In genomic region chr6:166165558-166166313, GRCh38 we compare ENCODE assay signal across 17 cellular contexts. TPM values are rescaled to one million over a fixed set of nuclear protein-coding genes. Genes with fewer than 3 reads are reported as not detected.
DNase-seq lines count a peak whose midpoint lies in the region; ATAC-seq and TF ChIP-seq lines count a peak whose summit lies in the region.
"Had no signal": no experiment of that assay in that cellular context is flagged by ENCODE, and none has a peak within 500 bp of the region (broad histone marks: within the 10 kb centered on the region; RNA-seq: fewer than 3 reads in every experiment).

No MANE protein-coding gene starts in this region.

- H3K4me3 ChIP-seq in GM23338 = peak overlapping the region; percentile 80
- peak overlapping the region; percentile 67 for H3K4me3 ChIP-seq in iPS-18a (ENCODE audit: low read length)
- no peak overlapping the region for H3K4me3 ChIP-seq in smooth muscle cell
- no peak overlapping the region for H3K4me3 ChIP-seq in heart right ventricle
- H3K4me3 ChIP-seq: SK-N-MC had no signal

- 15% methylated on average over 23 of the region's 23 CpGs for WGBS in smooth muscle cell (ENCODE audit: low lambda C conversion rate)
- WGBS in heart right ventricle, 2 donors = 4 to 6% methylated on average over 23 of the region's 23 CpGs

- peaks cover 11% of the 10 kb centered on the region for H4K20me1 ChIP-seq in GM23338 (replicated peaks; ENCODE audit: insufficient read depth)
- H4K20me1 ChIP-seq in smooth muscle cell (ENCODE audit: low read depth) = no peaks in the 10 kb centered on the region

- H3K9me3 ChIP-seq in iPS-18a (ENCODE audit: control insufficient read depth, low read depth, low read length) (no peaks in the 10 kb centered on the region), smooth muscle cell (replicated peaks; ENCODE audit: low read depth) (no peaks in the 10 kb centered on the region), heart right ventricle (no peaks in the 10 kb centered on the region)

- peak; percentile 31 for DNase-seq in GM23338 (ENCODE audit: low spot score)
- no peak for DNase-seq in activated B cell treated with CpG ODN at 0.5 μM for 24 hours
- DNase-seq in smooth muscle cell (lab: John Stamatoyannopoulos, UW; ENCODE audit: unreplicated experiment) = no peak
- DNase-seq in NCI-H2196 (lab: John Stamatoyannopoulos, UW; ENCODE audit: unreplicated experiment) = no peak
- no peak for DNase-seq in heart right ventricle
- DNase-seq: CD4-positive, alpha-beta T cell; DMS79; MM.1S; NCI-H1105 treated with DMSO at 0.1 percent for 48 hours; NCI-H187; NCI-H446 treated with DMSO at 0.1 percent for 48 hours; NCI-H748 treated with DMSO at 0.1 percent for 48 hours had no signal

- H3K4me1 Mint-ChIP-seq in GM23338 = peaks cover 32% of the 10 kb centered on the region
- H3K4me1 Mint-ChIP-seq in activated B cell treated with CpG ODN at 0.5 μM for 24 hours = peaks cover 28% of the 10 kb centered on the region

- ATAC-seq in GM23338 = no peak
- no peak for ATAC-seq in activated B cell treated with CpG ODN at 0.5 μM for 24 hours (ENCODE audit: low read depth)
- no peak for ATAC-seq in heart right ventricle
- no peak for ATAC-seq in HG03521 (IDR thresholded peaks at IDR 0.05; ENCODE audit: unreplicated experiment)
- ATAC-seq: Panc1, Right ventricle myocardium inferior had no signal

- no peak for TF ChIP-seq CTCF in GM23338 (conservative IDR thresholded peaks at IDR 0.05; ENCODE audit: low read depth in 2 of 2)
- TF ChIP-seq CTCF in activated B cell treated with CpG ODN at 0.5 μM for 24 hours (IDR thresholded peaks at IDR 0.05) = no peak
- no peak for TF ChIP-seq CTCF in smooth muscle cell (IDR thresholded peaks at IDR 0.05; ENCODE audit: borderline replicate concordance, insufficient read depth, poor library complexity, severe bottlenecking)
- no peak for TF ChIP-seq CTCF in heart right ventricle (IDR thresholded peaks at IDR 0.05)

- POLR2A ChIA-PET in activated B cell treated with CpG ODN at 0.5 μM for 24 hours (lab: Charles Lee) = no interaction called here

- H3K4me1 ChIP-seq in GM23338 (ENCODE audit: insufficient read depth) (peaks cover 29% of the 10 kb centered on the region), iPS-18a (ENCODE audit: control insufficient read depth, low read depth, low read length) (peaks cover 20% of the 10 kb centered on the region), smooth muscle cell (ENCODE audit: low read depth) (peaks cover 20% of the 10 kb centered on the region), heart right ventricle (peaks cover 6 to 36% (median 28%) of the 10 kb centered on the region in 9 donors)

- CTCF ChIA-PET in activated B cell treated with CpG ODN at 0.5 μM for 24 hours (lab: Charles Lee) = no interaction called here

- H3K9me2 ChIP-seq in GM23338 (ENCODE audit: insufficient read depth) = no peaks in the 10 kb centered on the region

- H3K9me3 Mint-ChIP-seq in GM23338 (no peaks in the 10 kb centered on the region), activated B cell treated with CpG ODN at 0.5 μM for 24 hours (no peaks in the 10 kb centered on the region)
- H3K9me3 Mint-ChIP-seq: CD4-positive, alpha-beta T cell had no signal

- H3K27ac Mint-ChIP-seq in GM23338 (no peak overlapping the region), activated B cell treated with CpG ODN at 0.5 μM for 24 hours (no peak overlapping the region)
- H3K27ac Mint-ChIP-seq: CD4-positive, alpha-beta T cell had no signal

- H3F3A ChIP-seq in GM23338 (replicated peaks; ENCODE audit: low read depth) (peaks cover 11% of the 10 kb centered on the region; the same call in 1 of the 2 replicates), smooth muscle cell (ENCODE audit: low read depth) (no peaks in the 10 kb centered on the region)

- no peak overlapping the region for H3K27ac ChIP-seq in GM23338 (ENCODE audit: low read depth)
- H3K27ac ChIP-seq in iPS-18a (ENCODE audit: low read length) = no peak overlapping the region
- no peak overlapping the region for H3K27ac ChIP-seq in smooth muscle cell (ENCODE audit: low read depth)
- no peak overlapping the region for H3K27ac ChIP-seq in heart right ventricle
- H3K27ac ChIP-seq: SK-N-MC had no signal

- H3K4me3 Mint-ChIP-seq in GM23338 (peak overlapping the region; percentile 67), activated B cell treated with CpG ODN at 0.5 μM for 24 hours (peak overlapping the region; percentile 12)
- H3K4me3 Mint-ChIP-seq: CD4-positive, alpha-beta T cell had no signal

- H3K9ac ChIP-seq in iPS-18a (ENCODE audit: low read length) = no peak overlapping the region
- H3K9ac ChIP-seq in smooth muscle cell (ENCODE audit: low read depth) = no peak overlapping the region

- H3K27me3 Mint-ChIP-seq in GM23338 (ENCODE audit: insufficient read depth, low read depth, poor library complexity) (peaks cover 60% of the 10 kb centered on the region), activated B cell treated with CpG ODN at 0.5 μM for 24 hours (peaks cover 59% of the 10 kb centered on the region)

- H3K27me3 ChIP-seq in GM23338 (ENCODE audit: insufficient read depth) (peaks cover 97% of the 10 kb centered on the region), iPS-18a (ENCODE audit: control insufficient read depth, insufficient read depth, low read length) (peaks cover 89% of the 10 kb centered on the region), smooth muscle cell (ENCODE audit: low read depth) (peaks cover 88% of the 10 kb centered on the region), heart right ventricle (peaks cover 29 to 98% (median 92%) of the 10 kb centered on the region in 7 donors)

- intact Hi-C loops in activated B cell treated with CpG ODN at 0.5 μM for 24 hours (cut with micrococcal nuclease) = loop anchor here (5.0 to 10.0 kb wide), 2 partner anchors 37 to 89 kb away; no protein-coding TSS in a partner anchor
- intact Hi-C loops in heart right ventricle (cut with DNase I) = loop anchor here in 1 of 10 donors (10.0 kb wide), 1 partner anchor 239 kb away; no protein-coding TSS in a partner anchor

- H3K4me2 ChIP-seq in GM23338 = peak overlapping the region; percentile 95
- peak overlapping the region; percentile 61 for H3K4me2 ChIP-seq in smooth muscle cell

- H2AFZ ChIP-seq in GM23338 (no peak overlapping the region), smooth muscle cell (ENCODE audit: low read depth) (no peak overlapping the region)

- H3K79me2 ChIP-seq in GM23338 (replicated peaks; ENCODE audit: insufficient read depth) = no peaks in the 10 kb centered on the region
- H3K79me2 ChIP-seq in smooth muscle cell (ENCODE audit: low read depth) = no peaks in the 10 kb centered on the region

- no peaks in the 10 kb centered on the region for H3K36me3 Mint-ChIP-seq in GM23338 (ENCODE audit: low read depth)
- no peaks in the 10 kb centered on the region for H3K36me3 Mint-ChIP-seq in activated B cell treated with CpG ODN at 0.5 μM for 24 hours (ENCODE audit: low read depth)

- H3K36me3 ChIP-seq in GM23338 (ENCODE audit: insufficient read depth) (no peaks in the 10 kb centered on the region), iPS-18a (ENCODE audit: control insufficient read depth, low read depth, low read length) (no peaks in the 10 kb centered on the region), smooth muscle cell (ENCODE audit: low read depth) (no peaks in the 10 kb centered on the region), heart right ventricle (no peaks in the 10 kb centered on the region)

TF ChIP-seq in GM23338, 12 proteins besides CTCF, POLR2A, EP300 and RAD21 (continues in another document):
- no peak for TF ChIP-seq ZNF114 (CRISPR knock-in tag; IDR thresholded peaks at IDR 0.05)
- no peak for TF ChIP-seq POLR2AphosphoS5 (IDR thresholded peaks at IDR 0.05; ENCODE audit: low read depth)
- no peak for TF ChIP-seq JUNB (IDR thresholded peaks at IDR 0.05; ENCODE audit: unreplicated experiment)
- peak; percentile 97 for TF ChIP-seq EZH2 (IDR thresholded peaks at IDR 0.05; ENCODE audit: low read depth, unreplicated experiment)
- no peak for TF ChIP-seq STAT1 (IDR thresholded peaks at IDR 0.05; ENCODE audit: unreplicated experiment)

RNA-seq across cellular contexts. Expression of gene TBXT, which starts 1.9 kb away (rescaled TPM):
- 0.39 TPM in 1 of 2 replicates, not detected in the other for total RNA-seq in GM23338 (2014; rRNA removed; shearing (Covaris generic))
- polyA plus RNA-seq in GM23338 (2016; fragmentation: Nextera tagmentation; extraction: Ambion mirVana) (0.23 and 0.42 TPM in 2 replicates), smooth muscle cell (not detected in 2 replicates), heart right ventricle (not detected)
- total RNA-seq in activated B cell treated with CpG ODN at 0.5 μM for 24 hours (0.10 and 0.24 TPM in 2 replicates), smooth muscle cell (not detected in 2 replicates), heart right ventricle (not detected)
- total RNA-seq: CD4-positive, alpha-beta T cell; Right ventricle myocardium inferior had no signal

Comparison
In these comparisons a context has a peak if more than half of its experiments do, and no peak if none do; other contexts are left out.
1. H3K4me3 ChIP-seq: peak in GM23338 (single experiment) and iPS-18a (single experiment); none in smooth muscle cell (single experiment) and heart right ventricle (0 of 10).